8 cellular contexts compared by ENCODE assay signal in genomic region chr17:688100-688989, GRCh38. TPM values are rescaled to one million over a fixed set of nuclear protein-coding genes. Genes with fewer than 3 reads are reported as not detected.
DNase-seq lines count a peak whose midpoint lies in the region; ATAC-seq lines count a peak whose summit lies in the region.
"Had no signal": no experiment of that assay in that cellular context is flagged by ENCODE, and none has a peak within 500 bp of the region (broad histone marks: within the 10 kb centered on the region; RNA-seq: fewer than 3 reads in every experiment).

No MANE protein-coding gene starts in this region.

- ATAC-seq in HG03095 (IDR thresholded peaks at IDR 0.05; ENCODE audit: unreplicated experiment), result no peak
- ATAC-seq in GM18861 (IDR thresholded peaks at IDR 0.05; ENCODE audit: unreplicated experiment), result no peak

- DNase-seq in ELF-1 (ENCODE audit: low read depth, low spot score) (peak; percentile 21), Kasumi-1 (lab: John Stamatoyannopoulos, UW) (peak; percentile 41 to 52), caudate nucleus (lab: John Stamatoyannopoulos, UW) (peak in 1 of 61 donors; percentile 45), myocyte (ENCODE audit: low read depth) (peak; percentile 24), NCI-H2107 treated with DMSO at 0.1 percent for 48 hours (lab: John Stamatoyannopoulos, UW; ENCODE audit: unreplicated experiment) (no peak)
- DNase-seq: NCI-H774 had no signal

- peak overlapping the region; percentile 11 for H3K27ac ChIP-seq in caudate nucleus (ENCODE audit: low read depth, low read length)

RNA-seq across cellular contexts. Expression of gene VPS53, which starts 26.3 kb away (rescaled TPM):
- total RNA-seq in myocyte, result 10.6 and 10.8 TPM in 2 replicates
- polyA plus RNA-seq in myocyte (2012), result 28.2 TPM

RNA-seq across cellular contexts. Expression of gene TLCD3A, which starts 44.1 kb away (rescaled TPM):
- 10.2 and 11.3 TPM in 2 replicates for total RNA-seq in myocyte
- 17.7 TPM for polyA plus RNA-seq in myocyte (2012)
